1 cellular context compared by ENCODE assay signal in the genomic region with DNA sequence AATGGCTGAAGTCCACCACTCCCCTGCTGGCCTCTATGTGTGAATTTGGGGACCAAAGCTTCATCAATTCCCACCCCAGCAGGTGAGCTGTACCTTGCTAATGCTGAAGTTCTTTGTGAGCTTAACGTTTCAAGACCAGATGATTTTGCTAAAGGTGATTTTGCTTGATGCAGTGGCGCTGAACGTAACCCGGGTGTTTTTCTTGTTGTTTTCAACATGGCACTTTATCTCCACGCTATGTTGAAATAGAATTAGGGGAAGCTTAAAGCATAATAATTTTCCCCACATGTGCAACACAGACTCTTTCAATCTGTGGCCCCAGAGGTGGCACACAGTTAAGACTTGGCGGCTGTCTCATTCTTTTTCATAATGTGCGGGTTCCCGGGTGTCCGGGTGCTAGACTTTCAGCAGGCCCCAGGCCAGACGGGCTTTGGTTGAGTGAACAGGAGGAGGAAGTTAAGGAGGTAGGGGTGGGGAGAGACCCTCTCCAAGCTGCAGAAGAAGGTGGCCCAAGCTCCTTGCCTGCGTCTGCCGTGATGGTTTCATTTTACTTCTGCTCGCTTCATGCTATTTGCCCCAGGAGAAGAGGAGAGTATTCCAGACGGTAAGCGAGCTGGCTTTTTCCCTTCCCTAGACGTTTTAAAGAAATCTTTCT.
TF ChIP-seq lines count a peak whose summit lies in the region.

No MANE protein-coding gene starts in this region.

TF ChIP-seq in SK-N-SH treated with all-trans-retinoic acid at 6 μM for 48 hours, 23 proteins besides CTCF, POLR2A, EP300 and RAD21 (continued from another document):
- TF ChIP-seq, protein P1, sequence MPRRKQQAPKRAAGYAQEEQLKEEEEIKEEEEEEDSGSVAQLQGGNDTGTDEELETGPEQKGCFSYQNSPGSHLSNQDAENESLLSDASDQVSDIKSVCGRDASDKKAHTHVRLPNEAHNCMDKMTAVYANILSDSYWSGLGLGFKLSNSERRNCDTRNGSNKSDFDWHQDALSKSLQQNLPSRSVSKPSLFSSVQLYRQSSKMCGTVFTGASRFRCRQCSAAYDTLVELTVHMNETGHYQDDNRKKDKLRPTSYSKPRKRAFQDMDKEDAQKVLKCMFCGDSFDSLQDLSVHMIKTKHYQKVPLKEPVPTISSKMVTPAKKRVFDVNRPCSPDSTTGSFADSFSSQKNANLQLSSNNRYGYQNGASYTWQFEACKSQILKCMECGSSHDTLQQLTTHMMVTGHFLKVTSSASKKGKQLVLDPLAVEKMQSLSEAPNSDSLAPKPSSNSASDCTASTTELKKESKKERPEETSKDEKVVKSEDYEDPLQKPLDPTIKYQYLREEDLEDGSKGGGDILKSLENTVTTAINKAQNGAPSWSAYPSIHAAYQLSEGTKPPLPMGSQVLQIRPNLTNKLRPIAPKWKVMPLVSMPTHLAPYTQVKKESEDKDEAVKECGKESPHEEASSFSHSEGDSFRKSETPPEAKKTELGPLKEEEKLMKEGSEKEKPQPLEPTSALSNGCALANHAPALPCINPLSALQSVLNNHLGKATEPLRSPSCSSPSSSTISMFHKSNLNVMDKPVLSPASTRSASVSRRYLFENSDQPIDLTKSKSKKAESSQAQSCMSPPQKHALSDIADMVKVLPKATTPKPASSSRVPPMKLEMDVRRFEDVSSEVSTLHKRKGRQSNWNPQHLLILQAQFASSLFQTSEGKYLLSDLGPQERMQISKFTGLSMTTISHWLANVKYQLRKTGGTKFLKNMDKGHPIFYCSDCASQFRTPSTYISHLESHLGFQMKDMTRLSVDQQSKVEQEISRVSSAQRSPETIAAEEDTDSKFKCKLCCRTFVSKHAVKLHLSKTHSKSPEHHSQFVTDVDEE (CRISPR knock-in tag; IDR thresholded peaks at IDR 0.05), result no peak
- TF ChIP-seq PPARA (CRISPR knock-in tag; IDR thresholded peaks at IDR 0.05; ENCODE audit: borderline replicate concordance) (no peak), BACH2 (CRISPR knock-in tag; IDR thresholded peaks at IDR 0.05; ENCODE audit: borderline replicate concordance) (no peak), OSR1 (CRISPR knock-in tag; IDR thresholded peaks at IDR 0.05) (no peak), RARB (CRISPR knock-in tag; IDR thresholded peaks at IDR 0.05) (no peak), ARNTL (CRISPR knock-in tag; IDR thresholded peaks at IDR 0.05; ENCODE audit: borderline replicate concordance, low read depth) (no peak)
